ENCODE assay signal across 12 cellular contexts in the genomic region with DNA sequence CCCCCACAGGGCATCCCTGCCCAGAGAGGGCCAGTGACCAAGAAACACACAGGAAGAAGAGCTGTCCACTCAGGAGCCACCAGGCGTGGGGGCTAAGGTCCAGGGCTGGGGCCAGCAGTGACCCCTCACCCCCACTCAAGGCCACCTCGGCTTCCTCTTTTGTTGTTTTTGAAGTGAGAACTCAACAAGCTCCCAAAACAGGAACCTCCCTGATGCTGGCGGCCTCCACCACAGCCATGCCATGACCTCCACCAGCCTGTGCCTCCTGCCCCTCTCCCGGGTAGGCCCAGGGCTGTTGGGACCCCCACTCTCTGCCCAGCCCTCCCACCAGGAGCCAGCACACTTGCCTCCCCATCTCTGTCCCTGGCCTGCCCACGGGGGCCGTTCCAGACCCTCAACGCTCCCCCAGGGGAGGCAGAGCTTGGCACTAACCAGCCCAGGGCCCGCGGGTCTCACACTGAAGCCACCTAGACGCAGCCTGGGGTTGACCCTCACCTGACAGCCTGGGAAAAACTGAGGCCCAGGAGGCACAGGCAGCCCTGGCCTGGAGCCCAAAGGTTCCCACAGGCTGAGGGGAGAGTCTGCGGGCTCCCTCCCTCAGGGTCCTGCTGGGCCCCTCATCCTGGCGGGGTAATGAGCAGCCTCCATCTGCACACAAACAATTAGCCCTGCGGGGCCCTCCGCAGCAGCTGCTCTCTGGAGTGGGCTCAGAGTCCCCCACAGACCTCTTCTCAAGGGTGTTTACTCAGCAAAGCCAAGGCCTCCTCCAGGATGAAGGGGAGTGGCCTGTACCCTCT.
DNase-seq lines count a peak whose midpoint lies in the region; ATAC-seq lines count a peak whose summit lies in the region.
"Had no signal": no experiment of that assay in that cellular context is flagged by ENCODE, and none has a peak within 500 bp of the region (broad histone marks: within the 10 kb centered on the region; RNA-seq: fewer than 3 reads in every experiment).

No MANE protein-coding gene starts in this region.

- H3K27me3 Mint-ChIP-seq in effector memory CD8-positive, alpha-beta T cell = no peaks in the 10 kb centered on the region
- H3K27me3 Mint-ChIP-seq: activated CD4-positive, alpha-beta T cell treated with anti-CD3 and anti-CD28 coated beads for 36 hours had no signal

- ATAC-seq in effector memory CD8-positive, alpha-beta T cell (replicated peaks) = no peak
- ATAC-seq in HG03280 (IDR thresholded peaks at IDR 0.05; ENCODE audit: unreplicated experiment) = no peak
- ATAC-seq: activated CD4-positive, alpha-beta T cell treated with anti-CD3 and anti-CD28 coated beads for 36 hours; GM23338 had no signal

- in situ Hi-C loops in HAP-1 (cut with MboI; ENCODE audit: low sequenced_read_pairs) = no loop called here

- DNase-seq in AML-193 (lab: John Stamatoyannopoulos, UW) = peak; percentile 32 to 53
- peak; percentile 11 to 44 for DNase-seq in Kasumi-1 (lab: John Stamatoyannopoulos, UW)
- DNase-seq in NCI-H2227 treated with DMSO at 0.1 percent for 48 hours (lab: John Stamatoyannopoulos, UW) = peak; percentile 59
- DNase-seq in effector memory CD8-positive, alpha-beta T cell = no peak
- no peak for DNase-seq in KG1 (lab: John Stamatoyannopoulos, UW)
- DNase-seq in HAP-1 (ENCODE audit: low spot score in 2 of 2) = no peak
- no peak for DNase-seq in NCI-H2029 (lab: John Stamatoyannopoulos, UW)
- DNase-seq: activated CD4-positive, alpha-beta T cell treated with anti-CD3 and anti-CD28 coated beads for 36 hours; anterior cingulate cortex; immature natural killer cell had no signal

- no peak overlapping the region for H3K4me3 ChIP-seq in HAP-1
- H3K4me3 ChIP-seq: GM23338 had no signal

- H3K9me3 Mint-ChIP-seq in effector memory CD8-positive, alpha-beta T cell = no peaks in the 10 kb centered on the region
- H3K9me3 Mint-ChIP-seq: GM23338, immature natural killer cell had no signal

- H3K27ac Mint-ChIP-seq in effector memory CD8-positive, alpha-beta T cell = peak overlapping the region; percentile 68 to 77
- H3K27ac Mint-ChIP-seq: activated CD4-positive, alpha-beta T cell treated with anti-CD3 and anti-CD28 coated beads for 36 hours; GM23338 had no signal

- peak overlapping the region in 1 of 2 donors; percentile 23 for H3K4me3 Mint-ChIP-seq in effector memory CD8-positive, alpha-beta T cell
- H3K4me3 Mint-ChIP-seq: activated CD4-positive, alpha-beta T cell treated with anti-CD3 and anti-CD28 coated beads for 36 hours; GM23338 had no signal

- H3K9me3 ChIP-seq in HAP-1 = no peaks in the 10 kb centered on the region

- H3K27me3 ChIP-seq in HAP-1 (ENCODE audit: low read depth) = no peaks in the 10 kb centered on the region

- peaks cover 16 to 34% of the 10 kb centered on the region in 2 donors for H3K4me1 Mint-ChIP-seq in effector memory CD8-positive, alpha-beta T cell (ENCODE audit: low read depth in 2 of 2)
- H3K4me1 Mint-ChIP-seq: GM23338 had no signal

- no peaks in the 10 kb centered on the region for H3K4me1 ChIP-seq in HAP-1

- H3K36me3 Mint-ChIP-seq in effector memory CD8-positive, alpha-beta T cell (ENCODE audit: insufficient read depth) = peaks cover 11% of the 10 kb centered on the region
- H3K36me3 Mint-ChIP-seq: immature natural killer cell had no signal

- peaks cover 48% of the 10 kb centered on the region for H3K36me3 ChIP-seq in HAP-1 (replicated peaks)

Comparison
In these comparisons a context has a peak if more than half of its experiments do, and no peak if none do; other contexts are left out.
1. DNase-seq: peak in AML-193 (2 of 2), Kasumi-1 (2 of 2) and NCI-H2227 treated with DMSO at 0.1 percent for 48 hours (single experiment); none in effector memory CD8-positive, alpha-beta T cell (0 of 3), KG1 (single experiment), HAP-1 (0 of 2) and NCI-H2029 (single experiment).